Comparison of ENCODE assay signal across 11 cellular contexts in the genomic region with DNA sequence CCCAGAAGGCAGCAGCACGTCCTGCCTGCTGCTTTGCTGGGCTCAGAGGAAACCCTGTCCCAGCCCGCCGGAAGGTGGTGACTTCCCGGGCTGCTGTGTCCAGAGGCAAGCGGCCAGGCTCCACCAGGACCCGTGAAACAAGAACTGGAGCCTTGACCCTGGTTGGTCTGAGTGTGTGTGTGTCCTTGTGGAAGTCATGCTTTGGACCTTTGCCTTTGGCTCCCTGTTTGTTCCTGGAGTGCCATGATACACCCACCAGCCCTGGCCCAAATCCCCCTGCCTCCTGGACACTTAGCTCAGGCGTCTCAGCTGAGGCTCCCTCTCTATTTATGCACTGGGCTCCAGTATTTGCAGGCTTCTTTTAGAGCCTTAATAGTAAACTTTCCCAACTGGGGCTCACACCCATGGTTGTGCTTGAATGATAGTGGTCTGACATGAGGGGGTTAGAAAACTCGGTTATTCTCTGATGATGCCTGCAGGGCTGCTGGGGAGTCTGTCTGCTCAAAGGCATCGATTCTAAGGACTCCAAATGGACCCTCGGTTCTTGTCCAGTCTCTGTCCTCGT.
DNase-seq lines count a peak whose midpoint lies in the region; ATAC-seq and TF ChIP-seq lines count a peak whose summit lies in the region.
"Had no signal": no experiment of that assay in that cellular context is flagged by ENCODE, and none has a peak within 500 bp of the region (broad histone marks: within the 10 kb centered on the region; RNA-seq: fewer than 3 reads in every experiment).

No MANE protein-coding gene starts in this region.

- no peak overlapping the region for H3K4me3 ChIP-seq in ascending aorta
- no peak overlapping the region for H3K4me3 ChIP-seq in right atrium auricular region
- no peak overlapping the region for H3K4me3 ChIP-seq in upper lobe of left lung

- peak in 1 of 2 donors; percentile 83 for DNase-seq in ascending aorta (ENCODE audit: low spot score in 2 of 2)
- DNase-seq in right atrium auricular region (ENCODE audit: low spot score) = no peak
- peak; percentile 19 for DNase-seq in pons (ENCODE audit: low spot score)
- no peak for DNase-seq in upper lobe of left lung
- no peak for DNase-seq in NCI-H2227 treated with DMSO at 0.1 percent for 48 hours (lab: John Stamatoyannopoulos, UW)
- DNase-seq in activated CD4-positive, alpha-beta T cell treated with anti-CD3 and anti-CD28 coated beads, Interleukin-2, amount 50 U/mL, for 48 hours = no peak
- DNase-seq in activated CD4-positive, alpha-beta T cell treated with anti-CD3 and anti-CD28 coated beads for 4 hours = no peak
- DNase-seq: activated CD4-positive, alpha-beta T cell treated with anti-CD3 and anti-CD28 coated beads, Interleukin-2, amount 50 U/mL, for 1 hour; NCI-H526 had no signal

- WGBS in upper lobe of left lung, 2 donors = 65 to 83% methylated on average over 10 to 11 of the region's 11 CpGs

- H3K27me3 ChIP-seq in ascending aorta = no peaks in the 10 kb centered on the region
- no peaks in the 10 kb centered on the region for H3K27me3 ChIP-seq in right atrium auricular region
- H3K27me3 ChIP-seq in upper lobe of left lung = no peaks in the 10 kb centered on the region

- H3K27ac ChIP-seq in ascending aorta = peak overlapping the region; percentile 83 to 94
- peak overlapping the region; percentile 81 to 87 for H3K27ac ChIP-seq in right atrium auricular region
- peak overlapping the region in 3 of 4 donors; percentile 44 to 80 (median 63) for H3K27ac ChIP-seq in upper lobe of left lung
- H3K27ac ChIP-seq: BLaER1 treated with 17β-estradiol and CSF1 and Interleukin-3, amounts not matched to agents 10 nM and 100 nM had no signal

- no peak for TF ChIP-seq POLR2A in upper lobe of left lung (IDR thresholded peaks at IDR 0.05)

- no peak for TF ChIP-seq EP300 in upper lobe of left lung (IDR thresholded peaks at IDR 0.05)

- ATAC-seq in upper lobe of left lung (ENCODE audit: low FRiP score in 2 of 2) = no peak
- ATAC-seq: activated T-helper 17 cell treated with anti-CD3 and anti-CD28 coated beads, Interleukin-2, amount 50 U/mL, for 72 hours had no signal

- no peaks in the 10 kb centered on the region for H3K9me3 ChIP-seq in ascending aorta
- H3K9me3 ChIP-seq in right atrium auricular region = no peaks in the 10 kb centered on the region
- no peaks in the 10 kb centered on the region for H3K9me3 ChIP-seq in upper lobe of left lung
- H3K9me3 ChIP-seq: BLaER1 treated with 17β-estradiol and CSF1 and Interleukin-3, amounts not matched to agents 10 nM and 100 nM had no signal

- intact Hi-C loops in ascending aorta (cut with DNase I) = loop anchor here (1.0 to 5.0 kb wide), 2 partner anchors 50 to 371 kb away; partner anchors contain the start of gene IER5L

- no peaks in the 10 kb centered on the region for H3K36me3 ChIP-seq in ascending aorta
- no peaks in the 10 kb centered on the region for H3K36me3 ChIP-seq in right atrium auricular region
- H3K36me3 ChIP-seq in upper lobe of left lung = no peaks in the 10 kb centered on the region
- H3K36me3 ChIP-seq: BLaER1 treated with 17β-estradiol and CSF1 and Interleukin-3, amounts not matched to agents 10 nM and 100 nM had no signal

- TF ChIP-seq CTCF in ascending aorta (IDR thresholded peaks at IDR 0.05) = peak in 1 of 3 experiments; percentile 10
- no peak for TF ChIP-seq CTCF in right atrium auricular region (IDR thresholded peaks at IDR 0.05)
- TF ChIP-seq CTCF in upper lobe of left lung (IDR thresholded peaks at IDR 0.05) = no peak

- H3K4me1 ChIP-seq in ascending aorta = peaks cover 17 to 18% of the 10 kb centered on the region in 2 donors
- peaks cover 0 to 27% of the 10 kb centered on the region in 2 donors for H3K4me1 ChIP-seq in right atrium auricular region
- H3K4me1 ChIP-seq in upper lobe of left lung = peaks cover 14 to 24% (median 16%) of the 10 kb centered on the region in 4 donors
